Comparison of ENCODE assay signal across 23 cellular contexts in the genomic region with DNA sequence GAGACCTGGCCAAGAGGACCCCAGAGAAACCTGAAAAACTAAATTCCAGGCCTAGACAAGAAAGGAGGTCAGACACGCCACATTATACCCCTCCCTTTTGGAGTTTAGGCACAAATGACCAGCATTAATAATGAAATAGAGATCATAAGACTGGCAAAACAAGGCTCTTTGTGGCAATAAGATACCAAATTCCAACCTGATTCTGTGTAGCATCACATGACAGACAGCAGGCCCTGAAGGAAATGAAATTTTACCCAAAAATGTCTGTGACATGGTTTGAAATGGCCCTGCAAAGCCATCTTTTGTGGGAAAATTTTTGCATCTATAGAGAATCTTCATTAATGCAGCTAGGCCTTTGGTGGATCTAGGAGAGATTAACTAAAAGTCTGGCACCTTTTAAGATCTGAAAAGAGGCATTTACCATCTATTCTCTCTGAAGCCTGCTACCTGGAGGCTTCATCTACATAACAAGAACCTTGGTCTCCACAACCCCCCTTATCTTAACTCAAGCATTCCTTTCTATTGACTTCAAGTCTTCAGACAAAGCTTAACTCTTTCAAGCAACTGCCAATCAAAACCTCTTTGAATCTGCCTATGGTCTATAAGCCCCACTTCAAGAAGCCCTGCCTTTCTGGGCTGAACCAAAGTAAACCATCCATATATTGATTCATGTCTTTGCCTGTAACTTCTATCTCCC. TPM values are rescaled to one million over a fixed set of nuclear protein-coding genes. Genes with fewer than 3 reads are reported as not detected.
A peak's percentile ranks its signal among the peaks of the same experiment; 100 is the strongest.
DNase-seq lines count a peak whose midpoint lies in the region; ATAC-seq and TF ChIP-seq lines count a peak whose summit lies in the region.
"Had no signal": no experiment of that assay in that cellular context is flagged by ENCODE, and none has a peak within 500 bp of the region (broad histone marks: within the 10 kb centered on the region; RNA-seq: fewer than 3 reads in every experiment).

No MANE protein-coding gene starts in this region.

- H3K4me3 ChIP-seq in breast epithelium, result no peak overlapping the region
- no peak overlapping the region for H3K4me3 ChIP-seq in body of pancreas
- peak overlapping the region; percentile 53 for H3K4me3 ChIP-seq in iPS-20b (ENCODE audit: low read length)
- no peak overlapping the region for H3K4me3 ChIP-seq in SJCRH30
- H3K4me3 ChIP-seq: pancreas, sigmoid colon, transverse colon had no signal

- peaks cover 13% of the 10 kb centered on the region for H3K9me3 Mint-ChIP-seq in MCF 10A (ENCODE audit: unreplicated experiment)
- H3K9me3 Mint-ChIP-seq: activated naive CD4-positive, alpha-beta T cell treated with anti-CD3 and anti-CD28 coated beads, Interleukin-2, amount 10 ng/mL, durations not matched to agents 7 days and 5 days; stimulated activated naive CD8-positive, alpha-beta T cell treated with anti-CD3 and anti-CD28 coated beads, Interleukin-15, Interleukin-2, amounts not matched to agents 100 ng/mL and 50 ng/mL, for 24 hours had no signal

- H3K4me1 Mint-ChIP-seq in MCF 10A (ENCODE audit: insufficient read depth, unreplicated experiment), result no peaks in the 10 kb centered on the region
- H3K4me1 Mint-ChIP-seq: activated naive CD4-positive, alpha-beta T cell treated with anti-CD3 and anti-CD28 coated beads, Interleukin-2, amount 10 ng/mL, durations not matched to agents 7 days and 5 days had no signal

- TF ChIP-seq CTCF in breast epithelium (IDR thresholded peaks at IDR 0.05), result no peak
- no peak for TF ChIP-seq CTCF in MCF 10A (IDR thresholded peaks at IDR 0.05; ENCODE audit: unreplicated experiment)
- TF ChIP-seq CTCF in body of pancreas (IDR thresholded peaks at IDR 0.05), result no peak

- no peaks in the 10 kb centered on the region for H3K36me3 Mint-ChIP-seq in MCF 10A (ENCODE audit: insufficient read depth, unreplicated experiment)
- H3K36me3 Mint-ChIP-seq: activated naive CD4-positive, alpha-beta T cell treated with anti-CD3 and anti-CD28 coated beads, Interleukin-2, amount 10 ng/mL, durations not matched to agents 7 days and 5 days had no signal

- H3K9me3 ChIP-seq in breast epithelium (no peaks in the 10 kb centered on the region), body of pancreas (no peaks in the 10 kb centered on the region), iPS-20b (ENCODE audit: insufficient read depth, low read depth, low read length) (0 out of 2 replicates have a peak, but pooled peaks cover 4% of the 10 kb centered on the region), SJCRH30 (replicated peaks) (peaks cover 10% of the 10 kb centered on the region; the same call in 1 of the 2 replicates)
- H3K9me3 ChIP-seq: pancreas, sigmoid colon, transverse colon had no signal

- DNase-seq in breast epithelium (ENCODE audit: low spot score in 2 of 2) (no peak), MCF 10A (ENCODE audit: unreplicated experiment) (no peak), body of pancreas (no peak), SKM-1 treated with dmso at 0.1 percent for 144 hours (lab: John Stamatoyannopoulos, UW; ENCODE audit: unreplicated experiment) (no peak), SJCRH30 (no peak), HuH-7 (ENCODE audit: low spot score) (no peak)
- DNase-seq: activated CD4-positive, alpha-beta T cell treated with anti-CD3 and anti-CD28 coated beads for 48 hours; activated naive CD4-positive, alpha-beta T cell treated with anti-CD3 and anti-CD28 coated beads, Interleukin-2, amount 10 ng/mL, durations not matched to agents 7 days and 5 days; anterior cingulate cortex; caudate nucleus; GF-D8; KG1; left colon; naive thymus-derived CD8-positive, alpha-beta T cell; NCI-H1417 treated with DMSO at 0.1 percent for 48 hours; sigmoid colon; transverse colon had no signal

- intact Hi-C loops in breast epithelium (cut with DNase I; ENCODE audit: low total_unique reads), result no loop called here
- intact Hi-C loops in MCF 10A (cut with micrococcal nuclease), result no loop called here
- intact Hi-C loops in body of pancreas (cut with DNase I), result no loop called here

- H3K4me3 Mint-ChIP-seq in MCF 10A (ENCODE audit: unreplicated experiment), result no peak overlapping the region
- H3K4me3 Mint-ChIP-seq: activated naive CD4-positive, alpha-beta T cell treated with anti-CD3 and anti-CD28 coated beads, Interleukin-2, amount 10 ng/mL, durations not matched to agents 7 days and 5 days; dendritic cell treated with granulocyte-macrophage colony-stimulating factor and Interleukin-4, amounts not matched to agents 40 ng/mL and 50 ng/mL, for 4 days; naive thymus-derived CD8-positive, alpha-beta T cell; stimulated activated naive CD8-positive, alpha-beta T cell treated with anti-CD3 and anti-CD28 coated beads, Interleukin-15, Interleukin-2, amounts not matched to agents 100 ng/mL and 50 ng/mL, for 24 hours; T-helper 1 cell treated with Interleukin-12 subunit alpha and Interleukin-12 subunit beta and Interleukin-4 antibody, amounts not matched to agents 30 μg/mL and 1 μg/mL, for 36 hours had no signal

- ATAC-seq in body of pancreas (no peak), HG02642 (IDR thresholded peaks at IDR 0.05; ENCODE audit: poor library complexity, unreplicated experiment) (no peak)
- ATAC-seq: naive thymus-derived CD8-positive, alpha-beta T cell had no signal

- no peaks in the 10 kb centered on the region for H3K27me3 ChIP-seq in breast epithelium
- no peaks in the 10 kb centered on the region for H3K27me3 ChIP-seq in body of pancreas
- no peaks in the 10 kb centered on the region for H3K27me3 ChIP-seq in iPS-20b (ENCODE audit: insufficient read depth, low read length)
- H3K27me3 ChIP-seq in SJCRH30, result no peaks in the 10 kb centered on the region
- H3K27me3 ChIP-seq: pancreas, sigmoid colon, transverse colon had no signal

- H3K27ac ChIP-seq in breast epithelium (peak overlapping the region; percentile 32 to 89), body of pancreas (peak overlapping the region in 3 of 4 donors; percentile 1 to 56 (median 54)), iPS-20b (ENCODE audit: low read length) (peak overlapping the region; percentile 89), SJCRH30 (no peak overlapping the region)
- H3K27ac ChIP-seq: sigmoid colon, transverse colon had no signal

- 43 to 48% methylated on average over 1 of the region's 1 CpG for WGBS in body of pancreas, 2 donors

- H3K4me1 ChIP-seq in breast epithelium, result peaks cover 0 to 6% of the 10 kb centered on the region in 2 donors
- peaks cover 90% of the 10 kb centered on the region for H3K4me1 ChIP-seq in body of pancreas
- H3K4me1 ChIP-seq in iPS-20b (ENCODE audit: insufficient read depth, low read length), result peaks cover 42% of the 10 kb centered on the region
- H3K4me1 ChIP-seq in SJCRH30, result peaks cover 22% of the 10 kb centered on the region

- no peak overlapping the region for H3K27ac Mint-ChIP-seq in MCF 10A (ENCODE audit: low read depth, unreplicated experiment)
- H3K27ac Mint-ChIP-seq: activated naive CD4-positive, alpha-beta T cell treated with anti-CD3 and anti-CD28 coated beads, Interleukin-2, amount 10 ng/mL, durations not matched to agents 7 days and 5 days; dendritic cell treated with granulocyte-macrophage colony-stimulating factor and Interleukin-4, amounts not matched to agents 40 ng/mL and 50 ng/mL, for 4 days; stimulated activated naive CD8-positive, alpha-beta T cell treated with anti-CD3 and anti-CD28 coated beads, Interleukin-15, Interleukin-2, amounts not matched to agents 100 ng/mL and 50 ng/mL, for 24 hours; T-helper 1 cell treated with Interleukin-12 subunit alpha and Interleukin-12 subunit beta and Interleukin-4 antibody, amounts not matched to agents 30 μg/mL and 1 μg/mL, for 36 hours had no signal

- peaks cover 8% of the 10 kb centered on the region for H3K27me3 Mint-ChIP-seq in MCF 10A (ENCODE audit: insufficient read depth, unreplicated experiment)

- POLR2A ChIA-PET in MCF 10A (lab: Yijun Ruan, JAX), result interaction anchor here (1.0 kb wide), 1 partner anchor 24 kb away, joined by 3 read pairs; no protein-coding TSS in a partner anchor

- peak overlapping the region; percentile 74 for H3K9ac ChIP-seq in iPS-20b (ENCODE audit: low read depth, low read length)

- TF ChIP-seq POLR2A in breast epithelium (IDR thresholded peaks at IDR 0.05), result no peak
- TF ChIP-seq POLR2A in body of pancreas (IDR thresholded peaks at IDR 0.05), result no peak

- BruUV-seq in MCF 10A (replicated peaks; lab: Mats Ljungman, UMichigan), result no TSS peak

- H3K36me3 ChIP-seq in breast epithelium (no peaks in the 10 kb centered on the region), body of pancreas (replicated peaks in 1 of 2; ENCODE audit: insufficient read depth in 1 of 2, low read depth in 2 of 2) (no peaks in the 10 kb centered on the region), iPS-20b (ENCODE audit: insufficient read depth, low read depth, low read length) (no peaks in the 10 kb centered on the region), SJCRH30 (no peaks in the 10 kb centered on the region)
- H3K36me3 ChIP-seq: pancreas, sigmoid colon, transverse colon had no signal

- CTCF ChIA-PET in MCF 10A (lab: Yijun Ruan, JAX), result interaction anchor here (0.6 kb wide), 1 partner anchor 9 kb away, joined by 3 read pairs; no protein-coding TSS in a partner anchor

RNA-seq across cellular contexts. Expression of gene FAM174B, which starts 8.0 kb away (rescaled TPM):
- 10 to 100 TPM in 2 of 3 donors, 1 to 10 TPM in 1; 4.3 to 34.7 (median 20.6) TPM for total RNA-seq in breast epithelium
- total RNA-seq in MCF 10A (2022), result 3.5 and 6.5 TPM in 2 replicates
- 10 to 100 TPM; 51.4 to 59.9 TPM for total RNA-seq in body of pancreas
- 8.3 and 10.9 TPM in 2 replicates for total RNA-seq in SJCRH30 (2014; rRNA removed; shearing (Covaris generic))
